Comparison of ENCODE assay signal across 8 cellular contexts in the genomic region with DNA sequence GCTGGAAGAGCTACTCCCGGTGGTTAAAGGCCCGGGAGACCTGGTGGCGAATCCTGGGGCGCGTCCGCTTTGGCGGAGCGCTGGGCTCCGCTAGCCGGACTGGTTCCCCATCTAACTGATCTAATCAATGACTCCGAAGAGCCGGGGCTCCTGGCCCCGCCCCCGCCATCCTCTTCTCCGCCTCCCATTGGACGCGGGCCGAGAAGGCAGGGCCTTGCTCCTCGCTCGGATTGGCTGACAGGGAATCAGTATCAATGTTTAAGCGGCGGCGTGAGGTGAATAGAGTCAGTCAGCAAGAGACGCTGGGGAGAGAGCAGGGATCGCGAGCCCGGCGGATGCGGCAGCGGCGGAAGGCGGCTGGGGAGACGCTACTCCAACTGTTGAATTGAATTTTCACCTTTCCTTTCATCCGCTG. TPM values are rescaled to one million over a fixed set of nuclear protein-coding genes. Genes with fewer than 3 reads are reported as not detected.
A peak's percentile ranks its signal among the peaks of the same experiment; 100 is the strongest.
DNase-seq lines count a peak whose midpoint lies in the region; ATAC-seq and TF ChIP-seq lines count a peak whose summit lies in the region.

No MANE protein-coding gene starts in this region.

- peaks cover 5% of the 10 kb centered on the region for H3K27me3 ChIP-seq in fibroblast of lung (ENCODE audit: control insufficient read depth, insufficient read depth, low read length)
- no peaks in the 10 kb centered on the region for H3K27me3 ChIP-seq in testis

- 0 to 2% methylated on average over 23 to 34 of the region's 34 CpGs for WGBS in testis, 2 donors

- no peaks in the 10 kb centered on the region for H3K36me3 ChIP-seq in fibroblast of lung (ENCODE audit: control insufficient read depth, insufficient read depth, low read length)
- no peaks in the 10 kb centered on the region for H3K36me3 ChIP-seq in testis (ENCODE audit: low read depth, missing control alignments)

- intact Hi-C loops in testis (cut with DNase I; ENCODE audit: low total_unique reads), result no loop called here

- DNase-seq in NCI-H1092 (lab: John Stamatoyannopoulos, UW) (peak; percentile 99), fibroblast of lung (ENCODE audit: low read depth in 2 of 2) (peak; percentile 93), mucosa of gallbladder (ENCODE audit: low spot score) (peak; percentile 92), testis (peak; percentile 95)
- DNase-seq in activated CD8-positive, alpha-beta memory T cell treated with anti-CD3 and anti-CD28 coated beads, Interleukin-2, amount 50 U/mL, for 48 hours, result peak; percentile 55

- H3K4me1 ChIP-seq in fibroblast of lung (ENCODE audit: control insufficient read depth, extremely low read depth, insufficient read depth, low read length) (peaks cover 2% of the 10 kb centered on the region), testis (peaks cover 10% of the 10 kb centered on the region)

- no peaks in the 10 kb centered on the region for H3K79me2 ChIP-seq in fibroblast of lung (ENCODE audit: control insufficient read depth, insufficient read depth, low read length)

- peak overlapping the region; percentile 73 for H3K4me2 ChIP-seq in fibroblast of lung (ENCODE audit: extremely low read depth, insufficient read depth, low read length)

- H3K4me3 ChIP-seq in GM08714 (ENCODE audit: low read length) (peak overlapping the region; percentile 55), fibroblast of lung (replicated peaks in 1 of 4; ENCODE audit: control extremely low read depth in 1 of 4, insufficient read depth in 1 of 4, low read depth in 3 of 4, low read length in 4 of 4) (peak overlapping the region; percentile 5 to 89 (median 38)), testis (peak overlapping the region; percentile 53 to 60)

- no peak overlapping the region for H2AFZ ChIP-seq in fibroblast of lung (ENCODE audit: low read length)

- H4K20me1 ChIP-seq in fibroblast of lung (ENCODE audit: control insufficient read depth, extremely low read depth, insufficient read depth, low read length), result no peaks in the 10 kb centered on the region

- H3K9me3 ChIP-seq in fibroblast of lung (ENCODE audit: control insufficient read depth, insufficient read depth, low read depth, low read length) (no peaks in the 10 kb centered on the region), testis (no peaks in the 10 kb centered on the region)

- TF ChIP-seq CTCF in fibroblast of lung (conservative IDR thresholded peaks at IDR 0.05 in 1 of 2, IDR thresholded peaks at IDR 0.05 in 1 of 2; ENCODE audit: low read depth in 1 of 2, low read length in 2 of 2) (no peak), testis (IDR thresholded peaks at IDR 0.05) (no peak)

- ATAC-seq in GM18519 (IDR thresholded peaks at IDR 0.05; ENCODE audit: low FRiP score, unreplicated experiment) (no peak), HG03159 (IDR thresholded peaks at IDR 0.05; ENCODE audit: unreplicated experiment) (no peak)

- no peak overlapping the region for H3K27ac ChIP-seq in fibroblast of lung (ENCODE audit: insufficient read depth, low read length)
- no peak overlapping the region for H3K27ac ChIP-seq in testis

- no peak overlapping the region for H3K9ac ChIP-seq in fibroblast of lung (ENCODE audit: insufficient read depth, low read length)

- no peak for TF ChIP-seq POLR2A in testis (IDR thresholded peaks at IDR 0.05)

RNA-seq across cellular contexts. Expression of gene PCDH17, which starts 1.7 kb away (rescaled TPM):
- total RNA-seq in fibroblast of lung (under 0.01 and 0.17 TPM in 2 replicates), mucosa of gallbladder (9.4 TPM), testis (10 to 100 TPM; 27.2 to 27.9 TPM)
- polyA plus RNA-seq in fibroblast of lung (0.01 and 0.07 TPM in 2 replicates), testis (ENCODE audit: insufficient read depth, low read depth, low replicate concordance) (21.3 TPM)
- 0.08 TPM in 1 of 2 replicates, not detected in the other for polyA plus RNA-seq in fibroblast of lung (2012)
- polyA minus RNA-seq in fibroblast of lung (ENCODE audit: low replicate concordance), result 1.2 TPM in 1 of 2 replicates, not detected in the other
